ENCODE assay signal across 8 cellular contexts in the genomic region with DNA sequence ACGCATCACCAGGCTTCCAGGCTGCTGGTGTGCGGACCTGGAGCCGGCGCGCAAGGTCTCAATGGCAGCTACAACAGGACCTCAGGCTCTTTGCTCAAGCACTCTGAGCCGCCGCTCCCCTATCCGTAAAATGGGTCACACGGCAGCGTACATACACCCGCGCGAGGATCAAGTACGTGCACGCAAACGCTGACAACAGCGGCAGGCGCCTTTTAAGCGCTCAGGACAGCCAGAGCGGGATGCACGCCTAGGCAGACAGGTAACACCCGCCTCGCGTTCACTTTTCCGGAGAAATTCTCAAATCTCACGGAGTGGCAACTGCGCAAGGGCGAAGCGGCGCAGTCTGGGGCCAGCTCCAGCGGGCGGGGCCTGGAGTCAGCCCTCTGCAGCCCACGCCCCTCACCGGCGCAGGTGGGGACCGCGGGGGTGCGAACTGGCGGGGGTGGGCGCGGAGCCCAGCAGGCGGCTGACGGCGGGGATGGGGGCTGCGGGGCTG. TPM values are rescaled to one million over a fixed set of nuclear protein-coding genes. Genes with fewer than 3 reads are reported as not detected.
DNase-seq lines count a peak whose midpoint lies in the region; ATAC-seq and TF ChIP-seq lines count a peak whose summit lies in the region.

No MANE protein-coding gene starts in this region.

- H3K4me1 ChIP-seq in ascending aorta, result peaks cover 0 to 5% of the 10 kb centered on the region in 2 donors
- peaks cover 15% of the 10 kb centered on the region for H3K4me1 ChIP-seq in iPS-18a (ENCODE audit: control insufficient read depth, low read depth, low read length)
- H3K4me1 ChIP-seq in skeletal muscle satellite cell (ENCODE audit: control insufficient read depth, insufficient read depth, low read length), result peaks cover 3% of the 10 kb centered on the region

- ATAC-seq in GM21786 (IDR thresholded peaks at IDR 0.05; ENCODE audit: unreplicated experiment), result peak; percentile 69

- H3K36me3 ChIP-seq in ascending aorta (no peaks in the 10 kb centered on the region), iPS-18a (ENCODE audit: control insufficient read depth, low read depth, low read length) (peaks cover 8% of the 10 kb centered on the region), skeletal muscle satellite cell (ENCODE audit: insufficient read depth, low read length) (no peaks in the 10 kb centered on the region)

- DNase-seq in ELF-1 (ENCODE audit: low read depth, low spot score) (peak; percentile 71), KBM-7 (peak; percentile 56), T-helper 9 cell (peak; percentile 64), ascending aorta (ENCODE audit: low spot score in 2 of 2) (peak in 1 of 2 donors; percentile 67), NCI-H1694 treated with DMSO at 0.1 percent for 48 hours (lab: John Stamatoyannopoulos, UW) (no peak)

- H3K9me3 ChIP-seq in ascending aorta, result no peaks in the 10 kb centered on the region
- no peaks in the 10 kb centered on the region for H3K9me3 ChIP-seq in iPS-18a (ENCODE audit: control insufficient read depth, low read depth, low read length)
- no peaks in the 10 kb centered on the region for H3K9me3 ChIP-seq in skeletal muscle satellite cell (replicated peaks; ENCODE audit: low read length)

- H3K9ac ChIP-seq in iPS-18a (ENCODE audit: low read length) (peak overlapping the region; percentile 63), skeletal muscle satellite cell (ENCODE audit: low read depth, low read length) (peak overlapping the region; percentile 82)

- H3K27me3 ChIP-seq in ascending aorta, result no peaks in the 10 kb centered on the region
- no peaks in the 10 kb centered on the region for H3K27me3 ChIP-seq in iPS-18a (ENCODE audit: control insufficient read depth, insufficient read depth, low read length)
- H3K27me3 ChIP-seq in skeletal muscle satellite cell (ENCODE audit: control insufficient read depth, insufficient read depth, low read length), result no peaks in the 10 kb centered on the region

- in situ Hi-C loops in KBM-7 (cut with MboI; ENCODE audit: low pct_unique_long_range_greater_than_20kb, low sequenced_read_pairs), result no loop called here

- TF ChIP-seq CTCF in ascending aorta (IDR thresholded peaks at IDR 0.05), result no peak

- peak overlapping the region; percentile 87 to 100 for H3K4me3 ChIP-seq in ascending aorta
- peak overlapping the region; percentile 66 for H3K4me3 ChIP-seq in iPS-18a (ENCODE audit: low read length)
- H3K4me3 ChIP-seq in skeletal muscle satellite cell (ENCODE audit: low read length), result peak overlapping the region; percentile 81

- H3K4me2 ChIP-seq in skeletal muscle satellite cell (ENCODE audit: low read length), result peak overlapping the region; percentile 80

- intact Hi-C loops in ascending aorta (cut with DNase I), result no loop called here

- H3K27ac ChIP-seq in ascending aorta (peak overlapping the region; percentile 66 to 71), iPS-18a (ENCODE audit: low read length) (no peak overlapping the region)

RNA-seq across cellular contexts. Expression of a gene that starts 0.5 kb away (rescaled TPM):
- total RNA-seq in ascending aorta, result 11.4 TPM
- total RNA-seq in skeletal muscle satellite cell (2012; rRNA removed), result 17.7 and 18.8 TPM in 2 replicates

RNA-seq across cellular contexts. Expression of a gene that starts 35.5 kb away (rescaled TPM):
- not detected for total RNA-seq in ascending aorta
- total RNA-seq in skeletal muscle satellite cell (2012; rRNA removed), result 0.22 and 1.0 TPM in 2 replicates
